ENCODE assay signal across 8 cellular contexts in the genomic region with DNA sequence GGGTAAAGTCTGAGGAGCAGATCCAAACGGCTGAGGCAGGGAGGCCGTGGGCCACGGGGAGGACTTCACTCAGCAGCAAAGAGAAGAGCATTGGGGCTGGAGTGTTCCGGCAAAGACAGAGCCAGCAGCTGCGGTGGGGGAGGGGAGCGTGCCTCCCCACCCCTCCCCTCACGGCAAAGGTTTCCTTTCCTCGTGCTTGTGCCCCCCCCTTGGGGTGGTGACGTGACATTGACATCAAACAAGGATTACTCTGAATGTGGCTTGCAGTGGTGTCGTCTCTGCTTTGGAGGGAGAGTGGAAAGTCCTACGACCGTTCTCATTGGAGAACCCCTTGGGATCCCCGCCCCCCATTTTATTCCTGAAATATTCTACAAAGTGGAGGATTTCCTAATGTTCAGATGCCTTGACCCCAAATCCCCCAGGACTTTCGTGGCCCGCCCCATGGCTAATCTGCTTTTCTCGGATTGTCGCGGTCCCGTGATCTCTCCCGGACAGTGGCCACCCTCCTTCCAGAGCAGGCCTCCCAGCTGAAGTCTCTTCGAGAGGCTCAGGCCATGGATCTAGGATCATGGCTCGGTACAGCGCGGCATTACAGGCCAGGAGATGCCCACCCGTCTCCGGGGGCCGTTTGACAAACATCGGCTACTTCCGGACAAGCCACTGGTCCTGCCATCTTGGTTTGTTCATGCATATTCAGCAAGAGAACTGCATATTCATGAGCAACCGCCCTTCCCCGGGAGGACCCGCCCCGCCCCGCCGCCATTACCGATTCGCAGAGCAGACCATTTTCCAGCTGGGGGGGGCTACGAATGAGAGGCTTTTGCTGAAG. TPM values are rescaled to one million over a fixed set of nuclear protein-coding genes. Genes with fewer than 3 reads are reported as not detected.
DNase-seq lines count a peak whose midpoint lies in the region; ATAC-seq and TF ChIP-seq lines count a peak whose summit lies in the region.

No MANE protein-coding gene starts in this region.

- no peaks in the 10 kb centered on the region for H3K27me3 Mint-ChIP-seq in T-helper 1 cell treated with Interleukin-12 subunit alpha and Interleukin-12 subunit beta and Interleukin-4 antibody, amounts not matched to agents 30 μg/mL and 1 μg/mL, for 36 hours (ENCODE audit: low read depth)

- H3K27ac ChIP-seq in left ventricle myocardium inferior (replicated peaks) (peak overlapping the region; percentile 100), upper lobe of left lung (peak overlapping the region; percentile 98 to 100 (median 99))

- H3K27ac Mint-ChIP-seq in T-helper 1 cell treated with Interleukin-12 subunit alpha and Interleukin-12 subunit beta and Interleukin-4 antibody, amounts not matched to agents 30 μg/mL and 1 μg/mL, for 36 hours = peak overlapping the region; percentile 95

- H3K9me3 ChIP-seq in left ventricle myocardium inferior (replicated peaks) (no peaks in the 10 kb centered on the region), upper lobe of left lung (no peaks in the 10 kb centered on the region)

- peak; percentile 95 for DNase-seq in NCI-H1694 treated with DMSO at 0.1 percent for 48 hours (lab: John Stamatoyannopoulos, UW)
- DNase-seq in amygdala (lab: John Stamatoyannopoulos, UW) = peak; percentile 81 to 100 (median 96)
- peak; percentile 93 for DNase-seq in left ventricle myocardium inferior
- DNase-seq in posterior vena cava (ENCODE audit: low spot score) = peak; percentile 98
- DNase-seq in upper lobe of left lung = peak; percentile 95 to 97

- peak overlapping the region; percentile 74 for H3K4me3 ChIP-seq in GM12875 (ENCODE audit: low read depth, low read length)
- peak overlapping the region; percentile 78 for H3K4me3 ChIP-seq in left ventricle myocardium inferior
- H3K4me3 ChIP-seq in upper lobe of left lung = peak overlapping the region; percentile 51 to 68 (median 57)

- TF ChIP-seq CTCF in GM12875 (IDR thresholded peaks at IDR 0.05; ENCODE audit: borderline replicate concordance, insufficient read depth, low read depth, low read length) (no peak), left ventricle myocardium inferior (IDR thresholded peaks at IDR 0.05; ENCODE audit: borderline replicate concordance) (no peak), upper lobe of left lung (IDR thresholded peaks at IDR 0.05) (peak in 2 of 6 experiments; percentile 10 to 11)

- peak in 1 of 4 donors; percentile 78 for TF ChIP-seq EP300 in upper lobe of left lung (IDR thresholded peaks at IDR 0.05)

- intact Hi-C loops in left ventricle myocardium inferior (cut with micrococcal nuclease) = no loop called here
- intact Hi-C loops in posterior vena cava (cut with DNase I) = no loop called here

- H3K4me1 ChIP-seq in left ventricle myocardium inferior = peaks cover 79% of the 10 kb centered on the region
- peaks cover 34 to 53% (median 41%) of the 10 kb centered on the region in 4 donors for H3K4me1 ChIP-seq in upper lobe of left lung

- H3K36me3 ChIP-seq in left ventricle myocardium inferior (no peaks in the 10 kb centered on the region), upper lobe of left lung (no peaks in the 10 kb centered on the region)

- H3K4me3 Mint-ChIP-seq in T-helper 1 cell treated with Interleukin-12 subunit alpha and Interleukin-12 subunit beta and Interleukin-4 antibody, amounts not matched to agents 30 μg/mL and 1 μg/mL, for 36 hours = peak overlapping the region; percentile 95

- H3K36me3 Mint-ChIP-seq in T-helper 1 cell treated with Interleukin-12 subunit alpha and Interleukin-12 subunit beta and Interleukin-4 antibody, amounts not matched to agents 30 μg/mL and 1 μg/mL, for 36 hours (ENCODE audit: low read depth) = peaks cover 17% of the 10 kb centered on the region

- H3K4me1 Mint-ChIP-seq in T-helper 1 cell treated with Interleukin-12 subunit alpha and Interleukin-12 subunit beta and Interleukin-4 antibody, amounts not matched to agents 30 μg/mL and 1 μg/mL, for 36 hours (ENCODE audit: low read depth) = peaks cover 48% of the 10 kb centered on the region

- H3K9me3 Mint-ChIP-seq in T-helper 1 cell treated with Interleukin-12 subunit alpha and Interleukin-12 subunit beta and Interleukin-4 antibody, amounts not matched to agents 30 μg/mL and 1 μg/mL, for 36 hours = no peaks in the 10 kb centered on the region

- ATAC-seq in HG02885 (IDR thresholded peaks at IDR 0.05; ENCODE audit: poor library complexity, unreplicated experiment) = peak; percentile 36
- peak; percentile 85 to 91 for ATAC-seq in upper lobe of left lung (ENCODE audit: low FRiP score in 2 of 2)

- no peaks in the 10 kb centered on the region for H3K27me3 ChIP-seq in left ventricle myocardium inferior (ENCODE audit: low read depth)
- no peaks in the 10 kb centered on the region for H3K27me3 ChIP-seq in upper lobe of left lung

- TF ChIP-seq POLR2A in upper lobe of left lung (IDR thresholded peaks at IDR 0.05) = peak in 3 of 4 donors; percentile 43 to 61 (median 46)

- 1 to 2% methylated on average over 29 to 38 of the region's 38 CpGs for WGBS in upper lobe of left lung, 2 donors

RNA-seq across cellular contexts. Expression of a gene that starts 0.7 kb away (rescaled TPM):
- total RNA-seq in left ventricle myocardium inferior (38.7 TPM), posterior vena cava (10 to 100 TPM; 65.5 to 70.0 TPM), upper lobe of left lung (100 to 1,000 TPM in 4 of 6 donors, 10 to 100 TPM in 2; 79.5 to 139 (median 112) TPM)

RNA-seq across cellular contexts. Expression of a gene that starts 2.2 kb away (rescaled TPM):
- total RNA-seq in left ventricle myocardium inferior (not detected), posterior vena cava (not detected), upper lobe of left lung (not detected)

RNA-seq across cellular contexts. Expression of a gene that starts 4.0 kb away (rescaled TPM):
- total RNA-seq in left ventricle myocardium inferior (63.4 TPM), posterior vena cava (10 to 100 TPM; 67.3 to 67.9 TPM), upper lobe of left lung (10 to 100 TPM; 54.4 to 90.1 (median 74.2) TPM)

RNA-seq across cellular contexts. Expression of a gene that starts 38.6 kb away (rescaled TPM):
- total RNA-seq in left ventricle myocardium inferior = 8.7 TPM
- 10 to 100 TPM in 1 of 2 donors, 1 to 10 TPM in 1; 7.8 to 10.5 TPM for total RNA-seq in posterior vena cava
- 10 to 100 TPM in 1 of 6 donors, 1 to 10 TPM in 5; 1.9 to 11.5 (median 7.0) TPM for total RNA-seq in upper lobe of left lung

RNA-seq across cellular contexts. Expression of a gene that starts 44.1 kb away (rescaled TPM):
- total RNA-seq in left ventricle myocardium inferior (6.5 TPM), posterior vena cava (1 to 10 TPM; 2.7 to 3.8 TPM), upper lobe of left lung (1 to 10 TPM in 2 of 6 donors, under 1 TPM in 3, not detected in 1; 0.15 to 2.0 (median 0.57) TPM)

Comparison
In these comparisons a context has a peak if more than half of its experiments do, and no peak if none do; other contexts are left out.
1. Peak in every context shown above with its lines: DNase-seq, ATAC-seq, H3K4me3 ChIP-seq and H3K27ac ChIP-seq.